10 cellular contexts compared by ENCODE assay signal in the genomic region with DNA sequence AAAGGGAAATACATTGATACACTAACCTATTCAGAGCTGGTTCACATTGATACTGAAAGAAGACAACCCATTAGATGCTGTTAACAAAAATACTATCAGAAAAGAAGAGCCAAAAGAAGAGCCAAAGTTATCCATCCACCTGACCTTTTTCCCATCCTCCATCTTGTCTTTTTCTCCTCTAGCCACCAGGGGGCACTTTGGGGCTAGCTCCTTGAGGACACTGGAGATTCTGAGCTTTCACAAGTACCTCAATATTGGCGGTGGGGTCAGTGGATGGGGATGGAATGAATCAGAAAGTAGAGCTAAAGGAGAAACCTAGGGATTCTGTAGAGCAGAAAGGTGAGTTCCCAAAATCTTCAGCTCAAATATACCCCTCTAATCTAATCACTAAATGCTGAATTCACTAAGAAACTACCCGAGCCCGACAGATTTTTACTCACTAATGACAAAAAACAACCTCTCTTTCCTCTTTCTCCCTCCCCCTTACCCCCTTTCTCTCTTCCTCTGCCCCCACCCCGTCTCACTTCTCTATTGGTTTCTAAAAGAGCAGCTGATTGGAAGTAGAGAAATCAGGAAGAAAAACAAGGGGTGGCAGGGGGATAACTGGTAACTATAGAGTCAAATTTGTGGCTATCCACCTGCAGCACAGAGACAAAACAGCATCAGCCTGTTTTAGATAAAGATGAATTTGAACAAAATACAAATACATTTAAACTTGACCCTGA.
DNase-seq lines count a peak whose midpoint lies in the region; ATAC-seq and TF ChIP-seq lines count a peak whose summit lies in the region.
"Had no signal": no experiment of that assay in that cellular context is flagged by ENCODE, and none has a peak within 500 bp of the region (broad histone marks: within the 10 kb centered on the region; RNA-seq: fewer than 3 reads in every experiment).

No MANE protein-coding gene starts in this region.

- no peaks in the 10 kb centered on the region for H3K36me3 ChIP-seq in osteoblast (ENCODE audit: insufficient read depth, low read length)

- H3K4me1 ChIP-seq in osteoblast (ENCODE audit: insufficient read depth, low read length), result peaks cover 6% of the 10 kb centered on the region

- no peak for ATAC-seq in GM19395 (IDR thresholded peaks at IDR 0.05; ENCODE audit: unreplicated experiment)
- ATAC-seq: stimulated activated naive CD8-positive, alpha-beta T cell treated with anti-CD3 and anti-CD28 coated beads, Interleukin-15, amount 100 ng/mL, for 72 hours had no signal

- TF ChIP-seq CTCF in cardiac fibroblast (IDR thresholded peaks at IDR 0.05; ENCODE audit: low read depth, low read length) (peak; percentile 84), osteoblast (IDR thresholded peaks at IDR 0.05; ENCODE audit: extremely low read depth, low read depth, low read length) (peak; percentile 89)

- no peaks in the 10 kb centered on the region for H3K9me3 ChIP-seq in osteoblast (ENCODE audit: low read depth, low read length)

- no peak overlapping the region for H3K4me2 ChIP-seq in osteoblast (ENCODE audit: insufficient read depth, low read length)

- H3K27ac ChIP-seq in osteoblast (ENCODE audit: low read depth, low read length), result no peak overlapping the region
- H3K27ac ChIP-seq: epithelial cell of prostate had no signal

- no peak overlapping the region for H3K4me3 ChIP-seq in cardiac fibroblast (replicated peaks in 1 of 2; ENCODE audit: low read depth in 2 of 2, low read length in 2 of 2)
- H3K4me3 ChIP-seq in osteoblast (ENCODE audit: insufficient read depth, low read length), result no peak overlapping the region

- no peak overlapping the region for H2AFZ ChIP-seq in osteoblast (ENCODE audit: low read length)

- peaks cover 8% of the 10 kb centered on the region for H4K20me1 ChIP-seq in osteoblast (ENCODE audit: insufficient read depth, low read length)

- peaks cover 26% of the 10 kb centered on the region for H3K79me2 ChIP-seq in osteoblast (ENCODE audit: insufficient read depth, low read length)

- DNase-seq in stimulated activated CD4-positive, alpha-beta T cell treated with anti-CD3 and anti-CD28 coated beads, Interleukin-4, amount 100 ng/mL, for 48 hours (ENCODE audit: low read depth in 2 of 2), result peak; percentile 3 to 4
- DNase-seq in stimulated activated CD4-positive, alpha-beta T cell treated with anti-CD3 and anti-CD28 coated beads, Interleukin-4, amount 100 ng/mL, for 1 hour, result no peak
- DNase-seq in NCI-H460 (ENCODE audit: extremely low read depth, low read depth) (peak; percentile 26), cardiac fibroblast (ENCODE audit: low read depth in 2 of 2) (peak; percentile 66 to 77), osteoblast (ENCODE audit: insufficient read length, low spot score, missing footprints) (peak; percentile 50)
- no peak for DNase-seq in activated effector memory CD4-positive, alpha-beta T cell treated with Interleukin-2 at 50 U/mL for 16 hours
- DNase-seq in activated CD8-positive, alpha-beta memory T cell treated with anti-CD3 and anti-CD28 coated beads, Interleukin-2, amount 50 U/mL, for 48 hours, result no peak

- no peaks in the 10 kb centered on the region for H3K27me3 ChIP-seq in osteoblast (ENCODE audit: insufficient read depth, low read length)

Comparison
In these comparisons a context has a peak if more than half of its experiments do, and no peak if none do; other contexts are left out.
1. DNase-seq: peak in stimulated activated CD4-positive, alpha-beta T cell treated with anti-CD3 and anti-CD28 coated beads, Interleukin-4, amount 100 ng/mL, for 48 hours (2 of 2), NCI-H460 (single experiment), cardiac fibroblast (2 of 2) and osteoblast (single experiment); none in stimulated activated CD4-positive, alpha-beta T cell treated with anti-CD3 and anti-CD28 coated beads, Interleukin-4, amount 100 ng/mL, for 1 hour (single experiment), activated effector memory CD4-positive, alpha-beta T cell treated with Interleukin-2 at 50 U/mL for 16 hours (single experiment) and activated CD8-positive, alpha-beta memory T cell treated with anti-CD3 and anti-CD28 coated beads, Interleukin-2, amount 50 U/mL, for 48 hours (single experiment).